21 cellular contexts compared by ENCODE assay signal in genomic region chr17:82025401-82026107, GRCh38. TPM values are rescaled to one million over a fixed set of nuclear protein-coding genes. Genes with fewer than 3 reads are reported as not detected.
DNase-seq lines count a peak whose midpoint lies in the region; ATAC-seq, FAIRE-seq and TF ChIP-seq lines count a peak whose summit lies in the region.
"Had no signal": no experiment of that assay in that cellular context is flagged by ENCODE, and none has a peak within 500 bp of the region (broad histone marks: within the 10 kb centered on the region; RNA-seq: fewer than 3 reads in every experiment).

No MANE protein-coding gene starts in this region.

- H4K8ac ChIP-seq in neuronal stem cell (ENCODE audit: low read depth, low read length): no peak overlapping the region

- no peaks in the 10 kb centered on the region for H3K9me3 Mint-ChIP-seq in activated CD4-positive, alpha-beta T cell treated with anti-CD3 and anti-CD28 coated beads, Interleukin-2, amount 10 ng/mL, durations not matched to agents 7 days and 5 days
- no peaks in the 10 kb centered on the region for H3K9me3 Mint-ChIP-seq in activated CD4-positive, alpha-beta T cell treated with anti-CD3 and anti-CD28 coated beads for 36 hours (ENCODE audit: low read depth)
- H3K9me3 Mint-ChIP-seq: CD4-positive, CD25-positive, alpha-beta regulatory T cell had no signal

- H3K18ac ChIP-seq in neuronal stem cell (ENCODE audit: low read length): no peak overlapping the region

- TF ChIP-seq EP300 in HepG2 (IDR thresholded peaks at IDR 0.05; ENCODE audit: low read depth in 2 of 2, low read length in 2 of 2) (no peak), HepG2 (CRISPR knock-in tag; IDR thresholded peaks at IDR 0.05; ENCODE audit: borderline replicate concordance) (no peak)

- intact Hi-C loops in activated CD4-positive, alpha-beta T cell treated with anti-CD3 and anti-CD28 coated beads for 36 hours (cut with DNase I, micrococcal nuclease): no loop called here
- intact Hi-C loops in HepG2 (cut with micrococcal nuclease; ENCODE audit: unreplicated experiment): no loop called here

- POLR2A ChIA-PET in activated CD4-positive, alpha-beta T cell treated with anti-CD3 and anti-CD28 coated beads, Interleukin-2, amount 10 ng/mL, durations not matched to agents 7 days and 5 days (lab: Charles Lee): interaction anchor here (0.6 to 0.9 kb wide), 2 partner anchors 12 to 72 kb away, joined by 3 read pairs; partner anchors contain the start of gene DCXR
- POLR2A ChIA-PET in activated CD4-positive, alpha-beta T cell treated with anti-CD3 and anti-CD28 coated beads for 36 hours (lab: Charles Lee): interaction anchor here (0.8 to 1.0 kb wide), 2 partner anchors 9 to 73 kb away, joined by 3 read pairs; no protein-coding TSS in a partner anchor
- POLR2A ChIA-PET in HEK293 (lab: Yijun Ruan, JAX) (interaction anchor here (0.6 to 2.0 kb wide), 3 partner anchors 12 to 425 kb away, joined by 3 to 8 read pairs (median 3); partner anchors contain the start of genes CYBC1 and DCXR), HepG2 (lab: Yijun Ruan, JAX) (interaction anchor here (0.9 kb wide), 1 partner anchor 81 kb away, joined by 3 read pairs; no protein-coding TSS in a partner anchor)

- H3K36me3 ChIP-seq in HEK293 (ENCODE audit: control insufficient read depth in 2 of 2, insufficient read depth in 1 of 2, low read length in 2 of 2): peaks cover 0 to 54% of the 10 kb centered on the region in 2 experiments; a peak in 2 of 3 replicates
- H3K36me3 ChIP-seq in HepG2 (replicated peaks in 1 of 2; ENCODE audit: control insufficient read depth in 1 of 2, insufficient read depth in 2 of 2, low read length in 2 of 2): peaks cover 9% of the 10 kb centered on the region in 2 experiments; a peak in 4 of 5 replicates
- peaks cover 13 to 29% of the 10 kb centered on the region in 2 donors for H3K36me3 ChIP-seq in neuronal stem cell (replicated peaks in 1 of 2; ENCODE audit: control insufficient read depth in 2 of 2, insufficient read depth in 2 of 2, low read length in 2 of 2)

- no peak overlapping the region for H2BK120ac ChIP-seq in neuronal stem cell (ENCODE audit: low read depth, low read length)

- H3K4me1 ChIP-seq in HEK293 (ENCODE audit: control insufficient read depth, insufficient read depth, low read length) (peaks cover 11% of the 10 kb centered on the region), HepG2 (ENCODE audit: insufficient read depth, low read length) (peaks cover 43% of the 10 kb centered on the region), neuronal stem cell (ENCODE audit: control insufficient read depth in 2 of 2, insufficient read depth in 1 of 2, low read depth in 1 of 2, low read length in 2 of 2) (peaks cover 9 to 13% of the 10 kb centered on the region in 2 donors)

- H3K27me3 ChIP-seq in HepG2 (ENCODE audit: control insufficient read depth in 1 of 2, insufficient read depth in 2 of 2, low read length in 2 of 2): no peaks in the 10 kb centered on the region; a peak in 1 of 5 replicates
- H3K27me3 ChIP-seq in neuronal stem cell (ENCODE audit: control insufficient read depth in 3 of 3, insufficient read depth in 3 of 3, low read depth in 1 of 3, low read length in 3 of 3): no peaks in the 10 kb centered on the region

- H3K14ac ChIP-seq in neuronal stem cell (ENCODE audit: low read length): no peak overlapping the region

- no TSS peak for BruUV-seq in HepG2 (replicated peaks; lab: Mats Ljungman, UMichigan)

- ATAC-seq in activated CD4-positive, alpha-beta T cell treated with anti-CD3 and anti-CD28 coated beads for 36 hours: no peak
- no peak for ATAC-seq in HepG2
- ATAC-seq: Right ventricle myocardium inferior had no signal

- no peaks in the 10 kb centered on the region for H3K9me3 ChIP-seq in HEK293 (ENCODE audit: control insufficient read depth, insufficient read depth, low read depth, low read length)
- no peaks in the 10 kb centered on the region for H3K9me3 ChIP-seq in HepG2 (ENCODE audit: low read length)
- peaks cover 0 to 2% of the 10 kb centered on the region in 2 donors for H3K9me3 ChIP-seq in neuronal stem cell (replicated peaks in 1 of 2; ENCODE audit: control insufficient read depth in 2 of 2, insufficient read depth in 1 of 2, low read depth in 1 of 2, low read length in 2 of 2)

- H2AK5ac ChIP-seq in neuronal stem cell (ENCODE audit: low read depth, low read length): peak overlapping the region; percentile 70

- H3K79me1 ChIP-seq in neuronal stem cell (ENCODE audit: low read depth, low read length): peaks cover 23% of the 10 kb centered on the region

- no peaks in the 10 kb centered on the region for H3K27me3 Mint-ChIP-seq in activated CD4-positive, alpha-beta T cell treated with anti-CD3 and anti-CD28 coated beads, Interleukin-2, amount 10 ng/mL, durations not matched to agents 7 days and 5 days
- H3K27me3 Mint-ChIP-seq in activated CD4-positive, alpha-beta T cell treated with anti-CD3 and anti-CD28 coated beads for 36 hours: no peaks in the 10 kb centered on the region
- H3K27me3 Mint-ChIP-seq: CD4-positive, CD25-positive, alpha-beta regulatory T cell had no signal

- WGBS in HepG2 (ENCODE audit: low lambda C conversion rate): 97% methylated on average over 24 of the region's 25 CpGs
- no CpG with 5 or more reads among the region's 25 CpGs for WGBS in neuronal stem cell (ENCODE audit: extremely low coverage in 2 of 2, insufficient read length in 2 of 2, insufficient replicate concordance in 1 of 2), 2 donors

- H2BK5ac ChIP-seq in neuronal stem cell (ENCODE audit: low read length): peak overlapping the region; percentile 94

- CTCF ChIA-PET in activated CD4-positive, alpha-beta T cell treated with anti-CD3 and anti-CD28 coated beads, Interleukin-2, amount 10 ng/mL, durations not matched to agents 7 days and 5 days (lab: Charles Lee): interaction anchor here (0.7 to 3.1 kb wide), 3 partner anchors 10 to 66 kb away, joined by 3 to 12 read pairs (median 3); no protein-coding TSS in a partner anchor
- CTCF ChIA-PET in activated CD4-positive, alpha-beta T cell treated with anti-CD3 and anti-CD28 coated beads for 36 hours (lab: Charles Lee): interaction anchor here (0.8 kb wide), 1 partner anchor 12 kb away, joined by 3 read pairs; the partner anchor contains the start of gene DCXR
- CTCF ChIA-PET in HEK293 (lab: Yijun Ruan, JAX): interaction anchor here (0.6 to 2.5 kb wide), 7 partner anchors 16 to 163 kb away, joined by 3 to 10 read pairs (median 4); no protein-coding TSS in a partner anchor
- CTCF ChIA-PET in HepG2 (lab: Yijun Ruan, JAX; ENCODE audit: low intra/inter-chr PET ratio, low total read pairs): no interaction called here

- peaks cover 17% of the 10 kb centered on the region for H3K36me3 Mint-ChIP-seq in activated CD4-positive, alpha-beta T cell treated with anti-CD3 and anti-CD28 coated beads, Interleukin-2, amount 10 ng/mL, durations not matched to agents 7 days and 5 days (ENCODE audit: low read depth)
- H3K36me3 Mint-ChIP-seq in activated CD4-positive, alpha-beta T cell treated with anti-CD3 and anti-CD28 coated beads for 36 hours (ENCODE audit: low read depth): peaks cover 4% of the 10 kb centered on the region
- H3K36me3 Mint-ChIP-seq: CD4-positive, CD25-positive, alpha-beta regulatory T cell had no signal

- H3K27ac ChIP-seq in HEK293 (ENCODE audit: extremely low read depth, low read depth, low read length) (no peak overlapping the region), HepG2 (ENCODE audit: extremely low read length, insufficient read depth, low read length) (no peak overlapping the region), neuronal stem cell (replicated peaks; ENCODE audit: low read length) (no peak overlapping the region)

- no peak overlapping the region for H3K27ac Mint-ChIP-seq in activated CD4-positive, alpha-beta T cell treated with anti-CD3 and anti-CD28 coated beads, Interleukin-2, amount 10 ng/mL, durations not matched to agents 7 days and 5 days
- H3K27ac Mint-ChIP-seq in activated CD4-positive, alpha-beta T cell treated with anti-CD3 and anti-CD28 coated beads for 36 hours: no peak overlapping the region
- H3K27ac Mint-ChIP-seq: CD4-positive, CD25-positive, alpha-beta regulatory T cell had no signal

- FAIRE-seq in HepG2 (lab: Jason Lieb, UNC): no peak
- FAIRE-seq: A204.1, GM12891, RCC 7860 had no signal

- H3K4me3 ChIP-seq in HEK293 (ENCODE audit: low read depth, low read length) (no peak overlapping the region), HepG2 (replicated peaks in 1 of 3; ENCODE audit: insufficient read depth in 1 of 3, low read depth in 2 of 3, low read length in 3 of 3) (no peak overlapping the region), neuronal stem cell (ENCODE audit: low read length in 2 of 2) (no peak overlapping the region)

- no peak overlapping the region for H3K4ac ChIP-seq in neuronal stem cell (ENCODE audit: low read length)

- in situ Hi-C loops in HepG2 (cut with HindIII; ENCODE audit: extremely low pct_ligation_motif_present, low pct_unique_long_range_greater_than_20kb): no loop called here

- H4K20me1 ChIP-seq in HepG2 (ENCODE audit: insufficient read depth, low read length): no peaks in the 10 kb centered on the region; the same call in 1 of the 2 replicates

- no peak overlapping the region for H3K9ac ChIP-seq in HepG2 (ENCODE audit: insufficient read depth, low read depth, low read length)
- H3K9ac ChIP-seq in neuronal stem cell (ENCODE audit: low read depth, low read length, poor library complexity): peak overlapping the region; percentile 77

- peaks cover 34% of the 10 kb centered on the region for H3K79me2 ChIP-seq in HepG2 (ENCODE audit: insufficient read depth, low read length)

- no peak overlapping the region for H4K91ac ChIP-seq in neuronal stem cell (ENCODE audit: low read depth, low read length, poor library complexity)

- peaks cover 42% of the 10 kb centered on the region for H3K4me1 Mint-ChIP-seq in activated CD4-positive, alpha-beta T cell treated with anti-CD3 and anti-CD28 coated beads, Interleukin-2, amount 10 ng/mL, durations not matched to agents 7 days and 5 days
- H3K4me1 Mint-ChIP-seq in activated CD4-positive, alpha-beta T cell treated with anti-CD3 and anti-CD28 coated beads for 36 hours: peaks cover 17% of the 10 kb centered on the region

- no peak overlapping the region for H3K4me2 ChIP-seq in HepG2 (ENCODE audit: low read depth, low read length)
- no peak overlapping the region for H3K4me2 ChIP-seq in neuronal stem cell (ENCODE audit: insufficient read depth, low read length, poor library complexity, severe bottlenecking)

- DNase-seq in activated CD4-positive, alpha-beta T cell treated with anti-CD3 and anti-CD28 coated beads, Interleukin-2, amount 10 ng/mL, durations not matched to agents 7 days and 5 days: no peak
- DNase-seq in activated CD4-positive, alpha-beta T cell treated with anti-CD3 and anti-CD28 coated beads for 36 hours: no peak
- no peak for DNase-seq in HepG2 (ENCODE audit: low spot score)
- DNase-seq in neuronal stem cell (ENCODE audit: low spot score): no peak
- no peak for DNase-seq in NCI-H146 (lab: John Stamatoyannopoulos, UW)
- DNase-seq in NCI-H69 (lab: John Stamatoyannopoulos, UW): no peak
- DNase-seq in D341Med (ENCODE audit: low spot score): no peak
- DNase-seq: CD4-positive, CD25-positive, alpha-beta regulatory T cell; COR-L47; H7; KG1; NCI-H1092 treated with DMSO at 0.1 percent for 48 hours; NCI-H2029 treated with DMSO at 0.1 percent for 48 hours; NCI-H345; NCI-H524; NCI-H82 had no signal

- no peak overlapping the region for H2BK15ac ChIP-seq in neuronal stem cell (ENCODE audit: low read length)

- H3K23ac ChIP-seq in neuronal stem cell (ENCODE audit: low read depth, low read length, poor library complexity): peak overlapping the region; percentile 65

- no peak overlapping the region for H2BK12ac ChIP-seq in neuronal stem cell (ENCODE audit: low read length)

- H3K4me3 Mint-ChIP-seq in activated CD4-positive, alpha-beta T cell treated with anti-CD3 and anti-CD28 coated beads, Interleukin-2, amount 10 ng/mL, durations not matched to agents 7 days and 5 days: peak overlapping the region; percentile 13
- H3K4me3 Mint-ChIP-seq in activated CD4-positive, alpha-beta T cell treated with anti-CD3 and anti-CD28 coated beads for 36 hours: no peak overlapping the region

- no peak for TF ChIP-seq POLR2A in HepG2 (IDR thresholded peaks at IDR 0.05; ENCODE audit: insufficient read depth in 1 of 2, low read depth in 2 of 2, low read length in 2 of 2)

- TF ChIP-seq RAD21 in HepG2 (CRISPR knock-in tag; IDR thresholded peaks at IDR 0.05): no peak

- TF ChIP-seq CTCF in HEK293 (tag by site-specific recombination; IDR thresholded peaks at IDR 0.05) (no peak), HepG2 (CRISPR knock-in tag; IDR thresholded peaks at IDR 0.05) (no peak)

- H2AFZ ChIP-seq in HepG2 (ENCODE audit: low read length) (no peak overlapping the region), neuronal stem cell (ENCODE audit: low read length) (no peak overlapping the region)

RNA-seq across cellular contexts. Expression of gene LRRC45, which starts 2.4 kb away (rescaled TPM):
- total RNA-seq in activated CD4-positive, alpha-beta T cell treated with anti-CD3 and anti-CD28 coated beads, Interleukin-2, amount 10 ng/mL, durations not matched to agents 7 days and 5 days: 10 to 100 TPM; 54.5 to 68.4 TPM
- 10 to 100 TPM; 17.6 to 20.6 TPM for total RNA-seq in activated CD4-positive, alpha-beta T cell treated with anti-CD3 and anti-CD28 coated beads for 36 hours
- total RNA-seq in HepG2 (2016; rRNA removed; fragmentation: Illumina TruSeq; extraction: Trizol): 21.4 and 48.1 TPM in 2 replicates
- 30.2 and 31.8 TPM in 2 replicates for total RNA-seq in HepG2 (2016; cell fraction: cytosol; rRNA removed; fragmentation: Illumina TruSeq; extraction: Trizol; ENCODE audit: low read depth)
- 20.6 and 49.6 TPM in 2 replicates for total RNA-seq in HepG2 (2016; cell fraction: insoluble cytoplasmic fraction; rRNA removed; fragmentation: Illumina TruSeq; extraction: Trizol)
- 14.9 and 19.0 TPM in 2 replicates for total RNA-seq in HepG2 (2016; cell fraction: membrane; rRNA removed; fragmentation: Illumina TruSeq; extraction: Trizol)
- total RNA-seq in HepG2 (2016; cell fraction: nucleus; rRNA removed; fragmentation: Illumina TruSeq; extraction: Trizol): 49.7 and 54.4 TPM in 2 replicates
- polyA plus RNA-seq in HepG2 (2011; rRNA removed): 11.6 and 14.1 TPM in 2 replicates
- polyA plus RNA-seq in HepG2 (2011; cell fraction: cytosol; rRNA removed): 5.5 and 10.0 TPM in 2 replicates
- 112 and 182 TPM in 2 replicates for polyA plus RNA-seq in HepG2 (2011; cell fraction: nucleus; rRNA removed)
- 7.5 and 8.8 TPM in 2 replicates for polyA plus RNA-seq in HepG2 (2012)
- 3.3 and 4.2 TPM in 2 replicates for polyA plus RNA-seq in HepG2 (2016; cell fraction: cytosol; fragmentation: Illumina TruSeq; extraction: Trizol; ENCODE audit: low read depth)
- polyA plus RNA-seq in HepG2 (2016; cell fraction: insoluble cytoplasmic fraction; fragmentation: Illumina TruSeq; extraction: Trizol; ENCODE audit: low read depth): 19.5 and 19.7 TPM in 2 replicates
- 9.1 and 9.2 TPM in 2 replicates for polyA plus RNA-seq in HepG2 (2016; cell fraction: membrane; fragmentation: Illumina TruSeq; extraction: Trizol; ENCODE audit: low read depth)
- polyA plus RNA-seq in HepG2 (2016; cell fraction: nucleus; fragmentation: Illumina TruSeq; extraction: Trizol; ENCODE audit: insufficient read depth, low read depth): 129 and 136 TPM in 2 replicates
- 11.1 and 15.7 TPM in 2 replicates for polyA minus RNA-seq in HepG2 (2011; rRNA and poly(A)+ RNA removed; ENCODE audit: low replicate concordance)
- polyA minus RNA-seq in HepG2 (2011; cell fraction: cytosol; rRNA and poly(A)+ RNA removed): 6.1 and 8.2 TPM in 2 replicates
- 25.0 and 27.2 TPM in 2 replicates for polyA minus RNA-seq in HepG2 (2011; cell fraction: nucleus; rRNA and poly(A)+ RNA removed)
- polyA plus RNA-seq in neuronal stem cell (2013, experiment 1 of 2): 13.2 TPM
- polyA plus RNA-seq in neuronal stem cell (2013, experiment 2 of 2): 12.5 TPM

RNA-seq across cellular contexts. Expression of gene CENPX, which starts 2.9 kb away (rescaled TPM):
- 10 to 100 TPM; 57.3 to 73.0 TPM for total RNA-seq in activated CD4-positive, alpha-beta T cell treated with anti-CD3 and anti-CD28 coated beads, Interleukin-2, amount 10 ng/mL, durations not matched to agents 7 days and 5 days
- 10 to 100 TPM; 77.5 to 84.1 TPM for total RNA-seq in activated CD4-positive, alpha-beta T cell treated with anti-CD3 and anti-CD28 coated beads for 36 hours
- total RNA-seq in HepG2 (2016; rRNA removed; fragmentation: Illumina TruSeq; extraction: Trizol): 166 and 170 TPM in 2 replicates
- total RNA-seq in HepG2 (2016; cell fraction: cytosol; rRNA removed; fragmentation: Illumina TruSeq; extraction: Trizol; ENCODE audit: low read depth): 262 and 321 TPM in 2 replicates
- total RNA-seq in HepG2 (2016; cell fraction: insoluble cytoplasmic fraction; rRNA removed; fragmentation: Illumina TruSeq; extraction: Trizol): 171 and 173 TPM in 2 replicates
- total RNA-seq in HepG2 (2016; cell fraction: membrane; rRNA removed; fragmentation: Illumina TruSeq; extraction: Trizol): 221 and 277 TPM in 2 replicates
- total RNA-seq in HepG2 (2016; cell fraction: nucleus; rRNA removed; fragmentation: Illumina TruSeq; extraction: Trizol): 85.1 and 103 TPM in 2 replicates
- polyA plus RNA-seq in HepG2 (2011; rRNA removed): 92.7 and 96.7 TPM in 2 replicates
- 88.8 and 138 TPM in 2 replicates for polyA plus RNA-seq in HepG2 (2011; cell fraction: cytosol; rRNA removed)
- 166 and 170 TPM in 2 replicates for polyA plus RNA-seq in HepG2 (2011; cell fraction: nucleus; rRNA removed)
- polyA plus RNA-seq in HepG2 (2012): 46.3 and 61.5 TPM in 2 replicates
- 176 and 237 TPM in 2 replicates for polyA plus RNA-seq in HepG2 (2016; cell fraction: cytosol; fragmentation: Illumina TruSeq; extraction: Trizol; ENCODE audit: low read depth)
- 143 and 150 TPM in 2 replicates for polyA plus RNA-seq in HepG2 (2016; cell fraction: insoluble cytoplasmic fraction; fragmentation: Illumina TruSeq; extraction: Trizol; ENCODE audit: low read depth)
- polyA plus RNA-seq in HepG2 (2016; cell fraction: membrane; fragmentation: Illumina TruSeq; extraction: Trizol; ENCODE audit: low read depth): 176 and 221 TPM in 2 replicates
- 178 and 180 TPM in 2 replicates for polyA plus RNA-seq in HepG2 (2016; cell fraction: nucleus; fragmentation: Illumina TruSeq; extraction: Trizol; ENCODE audit: insufficient read depth, low read depth)
- 32.0 and 49.8 TPM in 2 replicates for polyA minus RNA-seq in HepG2 (2011; rRNA and poly(A)+ RNA removed; ENCODE audit: low replicate concordance)
- 14.8 and 16.2 TPM in 2 replicates for polyA minus RNA-seq in HepG2 (2011; cell fraction: cytosol; rRNA and poly(A)+ RNA removed)
- 20.0 and 26.9 TPM in 2 replicates for polyA minus RNA-seq in HepG2 (2011; cell fraction: nucleus; rRNA and poly(A)+ RNA removed)
- 45.1 TPM for polyA plus RNA-seq in neuronal stem cell (2013, experiment 1 of 2)
- polyA plus RNA-seq in neuronal stem cell (2013, experiment 2 of 2): 45.1 TPM

RNA-seq across cellular contexts. Expression of gene RAC3, which starts 5.9 kb away (rescaled TPM):
- total RNA-seq in activated CD4-positive, alpha-beta T cell treated with anti-CD3 and anti-CD28 coated beads, Interleukin-2, amount 10 ng/mL, durations not matched to agents 7 days and 5 days: 10 to 100 TPM; 12.2 to 13.7 TPM
- 10 to 100 TPM in 1 of 2 experiments, 1 to 10 TPM in 1; 9.6 to 10.6 TPM for total RNA-seq in activated CD4-positive, alpha-beta T cell treated with anti-CD3 and anti-CD28 coated beads for 36 hours
- total RNA-seq in HepG2 (2016; rRNA removed; fragmentation: Illumina TruSeq; extraction: Trizol): 4.0 and 10.5 TPM in 2 replicates
- total RNA-seq in HepG2 (2016; cell fraction: cytosol; rRNA removed; fragmentation: Illumina TruSeq; extraction: Trizol; ENCODE audit: low read depth): 6.8 and 9.8 TPM in 2 replicates
- 3.9 and 12.6 TPM in 2 replicates for total RNA-seq in HepG2 (2016; cell fraction: insoluble cytoplasmic fraction; rRNA removed; fragmentation: Illumina TruSeq; extraction: Trizol)
- 7.3 and 10.1 TPM in 2 replicates for total RNA-seq in HepG2 (2016; cell fraction: membrane; rRNA removed; fragmentation: Illumina TruSeq; extraction: Trizol)
- 11.7 and 12.9 TPM in 2 replicates for total RNA-seq in HepG2 (2016; cell fraction: nucleus; rRNA removed; fragmentation: Illumina TruSeq; extraction: Trizol)
- 21.3 and 24.1 TPM in 2 replicates for polyA plus RNA-seq in HepG2 (2011; rRNA removed)
- polyA plus RNA-seq in HepG2 (2011; cell fraction: cytosol; rRNA removed): 12.8 and 16.7 TPM in 2 replicates
- 111 and 165 TPM in 2 replicates for polyA plus RNA-seq in HepG2 (2011; cell fraction: nucleus; rRNA removed)
- 6.3 and 10.6 TPM in 2 replicates for polyA plus RNA-seq in HepG2 (2012)
- 10.4 and 12.0 TPM in 2 replicates for polyA plus RNA-seq in HepG2 (2016; cell fraction: cytosol; fragmentation: Illumina TruSeq; extraction: Trizol; ENCODE audit: low read depth)
- 6.0 and 7.2 TPM in 2 replicates for polyA plus RNA-seq in HepG2 (2016; cell fraction: insoluble cytoplasmic fraction; fragmentation: Illumina TruSeq; extraction: Trizol; ENCODE audit: low read depth)
- 8.8 and 10.0 TPM in 2 replicates for polyA plus RNA-seq in HepG2 (2016; cell fraction: membrane; fragmentation: Illumina TruSeq; extraction: Trizol; ENCODE audit: low read depth)
- 45.9 and 51.6 TPM in 2 replicates for polyA plus RNA-seq in HepG2 (2016; cell fraction: nucleus; fragmentation: Illumina TruSeq; extraction: Trizol; ENCODE audit: insufficient read depth, low read depth)
- 12.6 and 13.2 TPM in 2 replicates for polyA minus RNA-seq in HepG2 (2011; rRNA and poly(A)+ RNA removed; ENCODE audit: low replicate concordance)
- 3.0 and 3.6 TPM in 2 replicates for polyA minus RNA-seq in HepG2 (2011; cell fraction: cytosol; rRNA and poly(A)+ RNA removed)
- polyA minus RNA-seq in HepG2 (2011; cell fraction: nucleus; rRNA and poly(A)+ RNA removed): 6.7 and 7.6 TPM in 2 replicates
- polyA plus RNA-seq in neuronal stem cell (2013, experiment 1 of 2): 61.3 TPM
- 55.7 TPM for polyA plus RNA-seq in neuronal stem cell (2013, experiment 2 of 2)

RNA-seq across cellular contexts. Expression of gene DCXR, which starts 11.9 kb away (rescaled TPM):
- total RNA-seq in activated CD4-positive, alpha-beta T cell treated with anti-CD3 and anti-CD28 coated beads, Interleukin-2, amount 10 ng/mL, durations not matched to agents 7 days and 5 days: 100 to 1,000 TPM; 140 to 144 TPM
- 100 to 1,000 TPM; 105 to 166 TPM for total RNA-seq in activated CD4-positive, alpha-beta T cell treated with anti-CD3 and anti-CD28 coated beads for 36 hours
- 286 and 311 TPM in 2 replicates for total RNA-seq in HepG2 (2016; rRNA removed; fragmentation: Illumina TruSeq; extraction: Trizol)
- total RNA-seq in HepG2 (2016; cell fraction: cytosol; rRNA removed; fragmentation: Illumina TruSeq; extraction: Trizol; ENCODE audit: low read depth): 275 and 353 TPM in 2 replicates
- 302 and 321 TPM in 2 replicates for total RNA-seq in HepG2 (2016; cell fraction: insoluble cytoplasmic fraction; rRNA removed; fragmentation: Illumina TruSeq; extraction: Trizol)
- 228 and 297 TPM in 2 replicates for total RNA-seq in HepG2 (2016; cell fraction: membrane; rRNA removed; fragmentation: Illumina TruSeq; extraction: Trizol)
- total RNA-seq in HepG2 (2016; cell fraction: nucleus; rRNA removed; fragmentation: Illumina TruSeq; extraction: Trizol): 132 and 152 TPM in 2 replicates
- 287 and 290 TPM in 2 replicates for polyA plus RNA-seq in HepG2 (2011; rRNA removed)
- polyA plus RNA-seq in HepG2 (2011; cell fraction: cytosol; rRNA removed): 253 and 424 TPM in 2 replicates
- polyA plus RNA-seq in HepG2 (2011; cell fraction: nucleus; rRNA removed): 645 and 737 TPM in 2 replicates
- 190 and 266 TPM in 2 replicates for polyA plus RNA-seq in HepG2 (2012)
- polyA plus RNA-seq in HepG2 (2016; cell fraction: cytosol; fragmentation: Illumina TruSeq; extraction: Trizol; ENCODE audit: low read depth): 398 and 426 TPM in 2 replicates
- polyA plus RNA-seq in HepG2 (2016; cell fraction: insoluble cytoplasmic fraction; fragmentation: Illumina TruSeq; extraction: Trizol; ENCODE audit: low read depth): 296 and 330 TPM in 2 replicates
- 308 and 335 TPM in 2 replicates for polyA plus RNA-seq in HepG2 (2016; cell fraction: membrane; fragmentation: Illumina TruSeq; extraction: Trizol; ENCODE audit: low read depth)
- polyA plus RNA-seq in HepG2 (2016; cell fraction: nucleus; fragmentation: Illumina TruSeq; extraction: Trizol; ENCODE audit: insufficient read depth, low read depth): 280 and 299 TPM in 2 replicates
- 73.9 and 172 TPM in 2 replicates for polyA minus RNA-seq in HepG2 (2011; rRNA and poly(A)+ RNA removed; ENCODE audit: low replicate concordance)
- 52.1 and 74.6 TPM in 2 replicates for polyA minus RNA-seq in HepG2 (2011; cell fraction: cytosol; rRNA and poly(A)+ RNA removed)
- 61.5 and 67.5 TPM in 2 replicates for polyA minus RNA-seq in HepG2 (2011; cell fraction: nucleus; rRNA and poly(A)+ RNA removed)
- polyA plus RNA-seq in neuronal stem cell (2013, experiment 1 of 2): 72.9 TPM
- polyA plus RNA-seq in neuronal stem cell (2013, experiment 2 of 2): 72.2 TPM

RNA-seq across cellular contexts. Expression of gene RFNG, which starts 26.1 kb away (rescaled TPM):
- 10 to 100 TPM; 29.0 to 29.8 TPM for total RNA-seq in activated CD4-positive, alpha-beta T cell treated with anti-CD3 and anti-CD28 coated beads, Interleukin-2, amount 10 ng/mL, durations not matched to agents 7 days and 5 days
- 10 to 100 TPM; 16.9 to 17.5 TPM for total RNA-seq in activated CD4-positive, alpha-beta T cell treated with anti-CD3 and anti-CD28 coated beads for 36 hours
- 27.8 and 64.0 TPM in 2 replicates for total RNA-seq in HepG2 (2016; rRNA removed; fragmentation: Illumina TruSeq; extraction: Trizol)
- 72.5 and 73.8 TPM in 2 replicates for total RNA-seq in HepG2 (2016; cell fraction: cytosol; rRNA removed; fragmentation: Illumina TruSeq; extraction: Trizol; ENCODE audit: low read depth)
- 23.6 and 61.0 TPM in 2 replicates for total RNA-seq in HepG2 (2016; cell fraction: insoluble cytoplasmic fraction; rRNA removed; fragmentation: Illumina TruSeq; extraction: Trizol)
- total RNA-seq in HepG2 (2016; cell fraction: membrane; rRNA removed; fragmentation: Illumina TruSeq; extraction: Trizol): 95.0 and 98.0 TPM in 2 replicates
- 53.3 and 60.7 TPM in 2 replicates for total RNA-seq in HepG2 (2016; cell fraction: nucleus; rRNA removed; fragmentation: Illumina TruSeq; extraction: Trizol)
- 61.4 and 90.6 TPM in 2 replicates for polyA plus RNA-seq in HepG2 (2011; rRNA removed)
- polyA plus RNA-seq in HepG2 (2011; cell fraction: cytosol; rRNA removed): 36.1 and 62.0 TPM in 2 replicates
- polyA plus RNA-seq in HepG2 (2011; cell fraction: nucleus; rRNA removed): 548 and 733 TPM in 2 replicates
- polyA plus RNA-seq in HepG2 (2012): 60.9 and 71.7 TPM in 2 replicates
- polyA plus RNA-seq in HepG2 (2016; cell fraction: cytosol; fragmentation: Illumina TruSeq; extraction: Trizol; ENCODE audit: low read depth): 106 and 121 TPM in 2 replicates
- 35.7 and 47.7 TPM in 2 replicates for polyA plus RNA-seq in HepG2 (2016; cell fraction: insoluble cytoplasmic fraction; fragmentation: Illumina TruSeq; extraction: Trizol; ENCODE audit: low read depth)
- 128 and 132 TPM in 2 replicates for polyA plus RNA-seq in HepG2 (2016; cell fraction: membrane; fragmentation: Illumina TruSeq; extraction: Trizol; ENCODE audit: low read depth)
- polyA plus RNA-seq in HepG2 (2016; cell fraction: nucleus; fragmentation: Illumina TruSeq; extraction: Trizol; ENCODE audit: insufficient read depth, low read depth): 227 and 229 TPM in 2 replicates
- polyA minus RNA-seq in HepG2 (2011; rRNA and poly(A)+ RNA removed; ENCODE audit: low replicate concordance): 12.3 and 58.2 TPM in 2 replicates
- 21.9 and 29.0 TPM in 2 replicates for polyA minus RNA-seq in HepG2 (2011; cell fraction: cytosol; rRNA and poly(A)+ RNA removed)
- 29.7 and 35.9 TPM in 2 replicates for polyA minus RNA-seq in HepG2 (2011; cell fraction: nucleus; rRNA and poly(A)+ RNA removed)
- polyA plus RNA-seq in neuronal stem cell (2013, experiment 1 of 2): 25.7 TPM
- polyA plus RNA-seq in neuronal stem cell (2013, experiment 2 of 2): 26.2 TPM
